ENCODE assay signal across 18 cellular contexts in genomic region chr7:134764365-134764764, GRCh38. TPM values are rescaled to one million over a fixed set of nuclear protein-coding genes. Genes with fewer than 3 reads are reported as not detected.
DNase-seq lines count a peak whose midpoint lies in the region; TF ChIP-seq lines count a peak whose summit lies in the region.
"Had no signal": no experiment of that assay in that cellular context is flagged by ENCODE, and none has a peak within 500 bp of the region (broad histone marks: within the 10 kb centered on the region; RNA-seq: fewer than 3 reads in every experiment).

No MANE protein-coding gene starts in this region.

- WGBS in mesenchymal stem cell, result 98% methylated on average over 1 of the region's 1 CpG

- H3K36me3 Mint-ChIP-seq in neural crest cell (ENCODE audit: low read depth), result no peaks in the 10 kb centered on the region
- H3K36me3 Mint-ChIP-seq in type B pancreatic cell, result peaks cover 13% of the 10 kb centered on the region
- H3K36me3 Mint-ChIP-seq: CD14-positive monocyte; CD4-positive, alpha-beta memory T cell; IgD-negative memory B cell had no signal

- peak overlapping the region; percentile 7 for H3K27ac Mint-ChIP-seq in neural crest cell (ENCODE audit: unreplicated experiment)
- H3K27ac Mint-ChIP-seq in type B pancreatic cell, result peak overlapping the region; percentile 13
- H3K27ac Mint-ChIP-seq: CD4-positive, alpha-beta memory T cell; GM23338; HFFc6 had no signal

- no peak for DNase-seq in ascending aorta (ENCODE audit: low spot score in 2 of 2)
- DNase-seq in mesenchymal stem cell, result no peak
- no peak for DNase-seq in neural crest cell (ENCODE audit: low read depth, low spot score)
- DNase-seq in type B pancreatic cell (ENCODE audit: extremely low spot score, unreplicated experiment), result no peak
- DNase-seq in HCEC 1CT, result no peak
- DNase-seq in putamen (ENCODE audit: low spot score), result no peak
- DNase-seq in GF-D8 (lab: John Stamatoyannopoulos, UW), result no peak
- DNase-seq in occipital lobe (lab: John Stamatoyannopoulos, UW), result no peak
- DNase-seq: ACHN; BE2C; CD4-positive, alpha-beta memory T cell; DMS153; DMS79; GDM1; HFFc6 had no signal

- no peak overlapping the region for H2AK5ac ChIP-seq in mesenchymal stem cell (ENCODE audit: low read length, severe bottlenecking)

- no peak overlapping the region for H2BK15ac ChIP-seq in mesenchymal stem cell (ENCODE audit: low read depth, poor library complexity, severe bottlenecking)

- H3K27me3 Mint-ChIP-seq in neural crest cell (ENCODE audit: low read depth), result no peaks in the 10 kb centered on the region
- H3K27me3 Mint-ChIP-seq in type B pancreatic cell, result no peaks in the 10 kb centered on the region

- peak overlapping the region in 1 of 2 experiments; percentile 56 for H2BK12ac ChIP-seq in mesenchymal stem cell (ENCODE audit: low read length in 2 of 2)

- H3K23ac ChIP-seq in mesenchymal stem cell (ENCODE audit: low read length in 2 of 2), result no peak overlapping the region

- H3K4ac ChIP-seq in mesenchymal stem cell (ENCODE audit: low read depth in 1 of 2, low read length in 2 of 2), result no peak overlapping the region

- peak overlapping the region; percentile 66 to 75 for H3K27ac ChIP-seq in ascending aorta
- H3K27ac ChIP-seq in mesenchymal stem cell (ENCODE audit: low read length, poor library complexity, severe bottlenecking), result no peak overlapping the region

- H3K4me3 Mint-ChIP-seq in neural crest cell, result no peak overlapping the region
- no peak overlapping the region for H3K4me3 Mint-ChIP-seq in type B pancreatic cell
- H3K4me3 Mint-ChIP-seq: CD14-positive monocyte; CD4-positive, alpha-beta memory T cell; GM23338; HFFc6; IgD-negative memory B cell had no signal

- H3K4me1 ChIP-seq in ascending aorta (peaks cover 9 to 38% of the 10 kb centered on the region in 2 donors), mesenchymal stem cell (ENCODE audit: control insufficient read depth, insufficient read depth, low read depth, low read length) (peaks cover 2% of the 10 kb centered on the region)
- H3K4me1 ChIP-seq: BE2C had no signal

- no peak overlapping the region for H3K14ac ChIP-seq in mesenchymal stem cell (ENCODE audit: low read length in 2 of 2)

- H3K4me3 ChIP-seq in ascending aorta, result no peak overlapping the region
- no peak overlapping the region for H3K4me3 ChIP-seq in mesenchymal stem cell (ENCODE audit: insufficient read depth in 1 of 2, low read depth in 1 of 2, low read length in 2 of 2)
- H3K4me3 ChIP-seq: GM23338 had no signal

- H3K27me3 ChIP-seq in ascending aorta (no peaks in the 10 kb centered on the region), mesenchymal stem cell (ENCODE audit: control insufficient read depth in 1 of 2, insufficient read depth in 1 of 2, low read length in 2 of 2) (no peaks in the 10 kb centered on the region)
- H3K27me3 ChIP-seq: BE2C had no signal

- H3K9me3 ChIP-seq in ascending aorta (no peaks in the 10 kb centered on the region), mesenchymal stem cell (ENCODE audit: control insufficient read depth, low read length) (no peaks in the 10 kb centered on the region)
- H3K9me3 ChIP-seq: BE2C had no signal

- H4K8ac ChIP-seq in mesenchymal stem cell (ENCODE audit: low read length), result no peak overlapping the region

- no peak overlapping the region for H3K9ac ChIP-seq in mesenchymal stem cell (ENCODE audit: low read length)

- H3K4me1 Mint-ChIP-seq in neural crest cell, result peaks cover 8% of the 10 kb centered on the region
- peaks cover 28% of the 10 kb centered on the region for H3K4me1 Mint-ChIP-seq in type B pancreatic cell (ENCODE audit: unreplicated experiment)
- H3K4me1 Mint-ChIP-seq: CD14-positive monocyte; CD4-positive, alpha-beta memory T cell had no signal

- no peaks in the 10 kb centered on the region for H3K36me3 ChIP-seq in ascending aorta
- H3K36me3 ChIP-seq in mesenchymal stem cell (ENCODE audit: control insufficient read depth in 1 of 2, insufficient read depth in 2 of 2, low read depth in 1 of 2, low read length in 2 of 2), result no peaks in the 10 kb centered on the region
- H3K36me3 ChIP-seq: BE2C had no signal

- no peak overlapping the region for H2AFZ ChIP-seq in mesenchymal stem cell (ENCODE audit: low read depth, low read length)
- H2AFZ ChIP-seq: GM23338 had no signal

- peak overlapping the region; percentile 42 to 70 for H3K18ac ChIP-seq in mesenchymal stem cell (ENCODE audit: low read depth in 1 of 2, low read length in 2 of 2)

- TF ChIP-seq CTCF in ascending aorta (IDR thresholded peaks at IDR 0.05) (no peak), neural crest cell (conservative IDR thresholded peaks at IDR 0.05) (no peak), type B pancreatic cell (conservative IDR thresholded peaks at IDR 0.05) (no peak)

- no peak overlapping the region for H2BK5ac ChIP-seq in mesenchymal stem cell (ENCODE audit: low read depth, low read length, poor library complexity, severe bottlenecking)

- no peak overlapping the region for H2BK120ac ChIP-seq in mesenchymal stem cell (ENCODE audit: low read depth, low read length)

- H3K79me1 ChIP-seq in mesenchymal stem cell (replicated peaks; ENCODE audit: low read length, poor library complexity, severe bottlenecking), result no peaks in the 10 kb centered on the region

- H3K4me2 ChIP-seq in mesenchymal stem cell (ENCODE audit: low read length, poor library complexity, severe bottlenecking), result no peak overlapping the region
- H3K4me2 ChIP-seq: GM23338 had no signal

- peaks cover 2% of the 10 kb centered on the region for H3K9me3 Mint-ChIP-seq in neural crest cell
- H3K9me3 Mint-ChIP-seq in type B pancreatic cell, result peaks cover 13% of the 10 kb centered on the region
- H3K9me3 Mint-ChIP-seq: GM23338, HFFc6 had no signal

- H4K91ac ChIP-seq in mesenchymal stem cell (ENCODE audit: low read length), result no peak overlapping the region

- intact Hi-C loops in ascending aorta (cut with DNase I), result no loop called here

RNA-seq across cellular contexts. Expression of gene CALD1, which starts 15.1 kb away (rescaled TPM):
- total RNA-seq in ascending aorta, result 352 TPM
- 820 TPM for polyA plus RNA-seq in mesenchymal stem cell (2013, experiment 1 of 2)
- polyA plus RNA-seq in mesenchymal stem cell (2013, experiment 2 of 2), result 785 TPM
- 71.8 and 76.1 TPM in 2 replicates for total RNA-seq in neural crest cell
- total RNA-seq in type B pancreatic cell (ENCODE audit: low replicate concordance), result 169 and 218 TPM in 2 replicates
- total RNA-seq in occipital lobe, result 29.5 TPM
- total RNA-seq: CD4-positive, alpha-beta memory T cell had no signal
